12 cellular contexts compared by ENCODE assay signal in the genomic region with DNA sequence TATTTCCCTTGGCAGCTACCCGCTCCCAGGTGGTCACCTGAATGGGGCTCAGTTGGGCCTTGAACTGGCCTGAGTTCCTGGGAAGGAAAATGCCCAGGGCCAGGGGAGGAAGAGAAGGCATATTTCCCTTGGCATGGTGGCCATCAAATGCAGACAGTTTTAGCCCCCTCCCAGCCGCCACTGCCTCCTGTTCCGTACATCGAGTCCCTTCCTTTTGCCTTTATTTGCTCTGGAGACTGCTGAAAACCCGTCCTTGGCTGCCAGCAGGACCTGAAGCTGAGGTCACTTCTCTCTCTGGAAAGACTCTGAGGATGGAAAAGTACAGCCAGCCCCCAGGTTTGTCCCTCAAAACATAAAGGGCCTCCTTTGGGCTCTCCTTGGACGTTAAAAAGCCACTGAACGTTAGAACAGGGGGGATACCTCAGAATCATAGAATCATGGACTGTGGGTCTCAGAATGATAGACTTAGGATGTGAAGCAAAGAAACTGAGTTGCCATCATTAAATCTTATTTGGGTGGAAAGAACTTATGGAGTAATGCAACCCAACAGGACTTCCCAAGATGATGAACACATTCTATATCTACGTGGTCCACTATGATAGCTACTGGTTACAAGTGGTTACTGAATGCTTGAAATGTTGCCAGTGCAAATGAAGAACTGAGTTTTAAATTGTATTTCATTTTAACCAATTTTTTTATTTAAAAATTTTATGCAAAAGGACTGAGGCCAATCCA. TPM values are rescaled to one million over a fixed set of nuclear protein-coding genes. Genes with fewer than 3 reads are reported as not detected.
DNase-seq lines count a peak whose midpoint lies in the region; ATAC-seq and TF ChIP-seq lines count a peak whose summit lies in the region.
"Had no signal": no experiment of that assay in that cellular context is flagged by ENCODE, and none has a peak within 500 bp of the region (broad histone marks: within the 10 kb centered on the region; RNA-seq: fewer than 3 reads in every experiment).

No MANE protein-coding gene starts in this region.

- peaks cover 98% of the 10 kb centered on the region for H3K4me1 ChIP-seq in SJSA1 (replicated peaks)
- peaks cover 7 to 8% of the 10 kb centered on the region in 2 donors for H3K4me1 ChIP-seq in esophagus (ENCODE audit: control insufficient read depth in 2 of 2, insufficient read depth in 2 of 2, low read length in 1 of 2)
- peaks cover 16 to 92% of the 10 kb centered on the region in 2 donors for H3K4me1 ChIP-seq in muscle layer of duodenum (ENCODE audit: control insufficient read depth in 1 of 2, insufficient read depth in 2 of 2, low read length in 2 of 2)
- peaks cover 26 to 87% of the 10 kb centered on the region in 2 donors for H3K4me1 ChIP-seq in thyroid gland

- WGBS in esophagus, 2 donors = 73 to 78% methylated on average over 8 of the region's 8 CpGs
- 65 to 75% methylated on average over 8 of the region's 8 CpGs for WGBS in thyroid gland, 2 donors

- no peak for TF ChIP-seq POLR2A in thyroid gland (IDR thresholded peaks at IDR 0.05)

- intact Hi-C loops in thyroid gland (cut with DNase I) = no loop called here

- no peak for ATAC-seq in GM21529 (IDR thresholded peaks at IDR 0.05; ENCODE audit: unreplicated experiment)
- no peak for ATAC-seq in GM19351 (IDR thresholded peaks at IDR 0.05; ENCODE audit: unreplicated experiment)

- DNase-seq in SJSA1 (ENCODE audit: low read depth in 1 of 2, low spot score in 2 of 2) = no peak
- no peak for DNase-seq in thyroid gland
- DNase-seq in mucosa of gallbladder (ENCODE audit: low spot score) = no peak
- no peak for DNase-seq in NCI-H526 treated with DMSO at 0.1 percent for 48 hours (lab: John Stamatoyannopoulos, UW)
- DNase-seq: activated B cell treated with CpG ODN at 0.5 μM for 24 hours; Caco-2; ovary; stimulated activated CD4-positive, alpha-beta T cell treated with anti-CD3 and anti-CD28 coated beads, Interleukin-2, amount 100 ng/mL, for 24 hours had no signal

- H3K27ac ChIP-seq in SJSA1 (0 out of 2 replicates have a peak overlapping the region, but pooled peaks have one; percentile 3), esophagus (ENCODE audit: low read depth in 2 of 2, low read length in 1 of 2) (peak overlapping the region; percentile 1 to 26), muscle layer of duodenum (ENCODE audit: low read length) (peak overlapping the region; percentile 58), thyroid gland (peak overlapping the region in 2 of 3 donors; percentile 78 to 83)

- H3K9me3 ChIP-seq in SJSA1 (replicated peaks) = no peaks in the 10 kb centered on the region
- H3K9me3 ChIP-seq in esophagus (ENCODE audit: control insufficient read depth in 2 of 2, insufficient read depth in 1 of 2, low read depth in 1 of 2, low read length in 1 of 2) = no peaks in the 10 kb centered on the region
- H3K9me3 ChIP-seq in muscle layer of duodenum (ENCODE audit: control insufficient read depth in 1 of 2, low read length in 2 of 2) = no peaks in the 10 kb centered on the region
- H3K9me3 ChIP-seq in thyroid gland = no peaks in the 10 kb centered on the region
- H3K9me3 ChIP-seq: Caco-2, ovary had no signal

- H3K4me3 ChIP-seq in SJSA1 = no peak overlapping the region
- no peak overlapping the region for H3K4me3 ChIP-seq in esophagus (ENCODE audit: low read depth in 1 of 2, low read length in 2 of 2)
- no peak overlapping the region for H3K4me3 ChIP-seq in muscle layer of duodenum (ENCODE audit: low read depth in 1 of 2, low read length in 2 of 2)
- H3K4me3 ChIP-seq in thyroid gland (replicated peaks in 1 of 3) = no peak overlapping the region
- H3K4me3 ChIP-seq: ovary had no signal

- no peak for TF ChIP-seq CTCF in thyroid gland (IDR thresholded peaks at IDR 0.05)

- H3K27me3 ChIP-seq in SJSA1 (replicated peaks) (no peaks in the 10 kb centered on the region), esophagus (ENCODE audit: control insufficient read depth in 1 of 2, insufficient read depth in 2 of 2, low read length in 2 of 2) (no peaks in the 10 kb centered on the region), muscle layer of duodenum (ENCODE audit: low read depth, low read length) (no peaks in the 10 kb centered on the region), thyroid gland (no peaks in the 10 kb centered on the region)
- H3K27me3 ChIP-seq: ovary had no signal

- H3K36me3 ChIP-seq in SJSA1 (peaks cover 96% of the 10 kb centered on the region), esophagus (ENCODE audit: control insufficient read depth in 2 of 2, insufficient read depth in 2 of 2, low read length in 1 of 2) (no peaks in the 10 kb centered on the region), muscle layer of duodenum (ENCODE audit: control insufficient read depth in 1 of 2, insufficient read depth in 2 of 2, low read length in 2 of 2) (peaks cover 2 to 14% of the 10 kb centered on the region in 2 donors), thyroid gland (peaks cover 4 to 5% of the 10 kb centered on the region in 2 donors)
- H3K36me3 ChIP-seq: ovary had no signal

RNA-seq across cellular contexts. Expression of a gene that starts 7.1 kb away (rescaled TPM):
- 2,833 and 2,882 TPM in 2 replicates for total RNA-seq in SJSA1 (2014; rRNA removed; shearing (Covaris generic))
- polyA plus RNA-seq in esophagus = 10 to 100 TPM; 12.1 to 52.5 TPM
- total RNA-seq in thyroid gland (100 to 1,000 TPM; 302 to 327 (median 309) TPM), mucosa of gallbladder (985 TPM)
- total RNA-seq: activated B cell treated with CpG ODN at 0.5 μM for 24 hours had no signal

Comparison
In these comparisons a context has a peak if more than half of its experiments do, and no peak if none do; other contexts are left out.
1. H3K27ac ChIP-seq: peak in every context shown above with its lines; median percentile 80 in thyroid gland; 58 in muscle layer of duodenum; 14 in esophagus; 3 in SJSA1.